14 cellular contexts compared by ENCODE assay signal in genomic region chr14:64763089-64763782, GRCh38. TPM values are rescaled to one million over a fixed set of nuclear protein-coding genes. Genes with fewer than 3 reads are reported as not detected.
DNase-seq lines count a peak whose midpoint lies in the region; ATAC-seq, FAIRE-seq and TF ChIP-seq lines count a peak whose summit lies in the region.
"Had no signal": no experiment of that assay in that cellular context is flagged by ENCODE, and none has a peak within 500 bp of the region (broad histone marks: within the 10 kb centered on the region; RNA-seq: fewer than 3 reads in every experiment).

No MANE protein-coding gene starts in this region.

- H3K4me3 ChIP-seq in H1 (ENCODE audit: extremely low read depth in 1 of 4, insufficient read depth in 2 of 4, low read depth in 3 of 4, low read length in 4 of 4) (no peak overlapping the region), ovary (no peak overlapping the region), vagina (no peak overlapping the region)

- no peak overlapping the region for H3K4me2 ChIP-seq in H1 (ENCODE audit: insufficient read depth in 1 of 2, low read depth in 2 of 2, low read length in 2 of 2)

- H2BK15ac ChIP-seq in H1 (ENCODE audit: low read length): no peak overlapping the region

- H3K79me2 ChIP-seq in H1 (ENCODE audit: control insufficient read depth in 1 of 2, insufficient read depth in 2 of 2, low read length in 2 of 2): no peaks in the 10 kb centered on the region

- peaks cover 4 to 35% (median 26%) of the 10 kb centered on the region in 4 experiments for H3K4me1 ChIP-seq in H1 (replicated peaks in 1 of 4; ENCODE audit: control insufficient read depth in 3 of 4, insufficient read depth in 4 of 4, low read length in 3 of 4)
- H3K4me1 ChIP-seq in ovary (ENCODE audit: insufficient read depth): peaks cover 30% of the 10 kb centered on the region
- H3K4me1 ChIP-seq in vagina: peaks cover 54% of the 10 kb centered on the region

- peak overlapping the region; percentile 64 for H4K91ac ChIP-seq in H1 (replicated peaks; ENCODE audit: insufficient read length, low read length)

- no peaks in the 10 kb centered on the region for H3K9me3 Mint-ChIP-seq in natural killer cell
- H3K9me3 Mint-ChIP-seq in natural killer cell treated with Interleukin-12 subunit alpha and Interleukin-12 subunit beta and Interleukin-15 and Interleukin-18, amount 100 ng/mL, for 72 hours: no peaks in the 10 kb centered on the region
- H3K9me3 Mint-ChIP-seq: activated CD4-positive, alpha-beta T cell treated with anti-CD3 and anti-CD28 coated beads, Interleukin-2, amount 10 ng/mL, durations not matched to agents 24 days and 14 days; activated T-cell treated with anti-CD3 and anti-CD28 coated beads, Interleukin-2, amount 50 U/mL, for 4 hours; nephron progenitor cell had no signal

- H3K79me1 ChIP-seq in H1 (ENCODE audit: low read depth, low read length): no peaks in the 10 kb centered on the region

- POLR2A ChIA-PET in H1 (lab: Charles Lee; ENCODE audit: partially characterized antibody): interaction anchor here (1.4 kb wide), 1 partner anchor 10 kb away, joined by 3 read pairs; no protein-coding TSS in a partner anchor

- H3K9me3 ChIP-seq in H1 (ENCODE audit: insufficient read depth in 2 of 2, low read depth in 1 of 2, low read length in 1 of 2): no peaks in the 10 kb centered on the region
- H3K9me3 ChIP-seq in ovary: no peaks in the 10 kb centered on the region
- no peaks in the 10 kb centered on the region for H3K9me3 ChIP-seq in vagina

- no peak overlapping the region for H3K4ac ChIP-seq in H1 (replicated peaks; ENCODE audit: insufficient read length, low read depth, low read length)

- H2AK5ac ChIP-seq in H1 (ENCODE audit: low read depth, low read length): no peak overlapping the region

- H3K27ac ChIP-seq in H1 (ENCODE audit: low read depth, low read length) (no peak overlapping the region), ovary (peak overlapping the region; percentile 67 to 94), vagina (peak overlapping the region; percentile 42)

- no peak for TF ChIP-seq EP300 in H1 (IDR thresholded peaks at IDR 0.05; ENCODE audit: borderline replicate concordance in 1 of 2, low read depth in 2 of 2, low read length in 2 of 2)
- no peak for TF ChIP-seq EP300 in ovary (IDR thresholded peaks at IDR 0.05)

- no peak overlapping the region for H2BK120ac ChIP-seq in H1 (replicated peaks; ENCODE audit: low read depth, low read length)

- H3K4me1 Mint-ChIP-seq in natural killer cell: peaks cover 49 to 76% of the 10 kb centered on the region in 2 donors
- H3K4me1 Mint-ChIP-seq in natural killer cell treated with Interleukin-12 subunit alpha and Interleukin-12 subunit beta and Interleukin-15 and Interleukin-18, amount 100 ng/mL, for 72 hours (ENCODE audit: low read depth in 2 of 2): peaks cover 48 to 55% of the 10 kb centered on the region in 2 donors

- H3K36me3 Mint-ChIP-seq in natural killer cell: no peaks in the 10 kb centered on the region
- H3K36me3 Mint-ChIP-seq in natural killer cell treated with Interleukin-12 subunit alpha and Interleukin-12 subunit beta and Interleukin-15 and Interleukin-18, amount 100 ng/mL, for 72 hours: no peaks in the 10 kb centered on the region

- peaks cover 0 to 6% of the 10 kb centered on the region in 2 experiments for H4K20me1 ChIP-seq in H1 (replicated peaks in 1 of 2; ENCODE audit: control insufficient read depth in 1 of 2, insufficient read depth in 2 of 2, low read length in 2 of 2)

- 85% methylated on average over 11 of the region's 11 CpGs; no CpG with 5 or more reads in 1 of the 2 experiments for WGBS in H1 (ENCODE audit: extremely low coverage in 1 of 2, insufficient coverage in 1 of 2, insufficient read length in 1 of 2, insufficient replicate concordance in 2 of 2, low coverage in 1 of 2, low lambda C conversion rate in 2 of 2, missing lambda C conversion rate in 1 of 2), 2 experiments
- WGBS in ovary, 3 donors: 83 to 91% (median 86%) methylated on average over 11 of the region's 11 CpGs

- intact Hi-C loops in natural killer cell (cut with micrococcal nuclease): no loop called here
- intact Hi-C loops in ovary (cut with DNase I): loop anchor here (2.0 to 5.0 kb wide), 4 partner anchors 56 to 91 kb away; partner anchors contain the start of gene PLEKHG3 (in 1 of the 4)
- intact Hi-C loops in vagina (cut with DNase I): no loop called here

- H3K23me2 ChIP-seq in H1 (ENCODE audit: low read depth, low read length): peaks cover 6% of the 10 kb centered on the region; the same call in 1 of the 2 replicates

- peak overlapping the region; percentile 13 for H3K4me3 Mint-ChIP-seq in natural killer cell
- H3K4me3 Mint-ChIP-seq in natural killer cell treated with Interleukin-12 subunit alpha and Interleukin-12 subunit beta and Interleukin-15 and Interleukin-18, amount 100 ng/mL, for 72 hours: no peak overlapping the region
- H3K4me3 Mint-ChIP-seq: activated CD4-positive, alpha-beta T cell treated with anti-CD3 and anti-CD28 coated beads, Interleukin-2, amount 10 ng/mL, durations not matched to agents 24 days and 14 days; activated T-cell treated with anti-CD3 and anti-CD28 coated beads, Interleukin-2, amount 50 U/mL, for 4 hours; nephron progenitor cell had no signal

- no peak for TF ChIP-seq CTCF in natural killer cell (IDR thresholded peaks at IDR 0.05)
- no peak for TF ChIP-seq CTCF in H1 (IDR thresholded peaks at IDR 0.05; ENCODE audit: control extremely low read depth in 1 of 3, insufficient read depth in 1 of 3, low read depth in 1 of 3, low read length in 3 of 3)
- TF ChIP-seq CTCF in ovary (IDR thresholded peaks at IDR 0.05): no peak
- TF ChIP-seq CTCF in vagina (IDR thresholded peaks at IDR 0.05): no peak

- no peak overlapping the region for H3K56ac ChIP-seq in H1 (replicated peaks; ENCODE audit: insufficient read length, low read depth, low read length)

- H4K5ac ChIP-seq in H1 (ENCODE audit: insufficient read length, low read depth, low read length): no peak overlapping the region

- ATAC-seq in natural killer cell (no peak), GM21515 (IDR thresholded peaks at IDR 0.05; ENCODE audit: unreplicated experiment) (no peak), HG02623 (IDR thresholded peaks at IDR 0.05; ENCODE audit: unreplicated experiment) (no peak)
- ATAC-seq in natural killer cell treated with Interleukin-12 subunit alpha and Interleukin-12 subunit beta and Interleukin-15 and Interleukin-18, amount 100 ng/mL, for 72 hours: no peak
- ATAC-seq: activated T-cell treated with anti-CD3 and anti-CD28 coated beads, Interleukin-2, amount 50 U/mL, for 4 hours had no signal

- H2BK20ac ChIP-seq in H1 (ENCODE audit: low read length): no peak overlapping the region

- TF ChIP-seq RAD21 in H1 (IDR thresholded peaks at IDR 0.05 in 1 of 2, conservative IDR thresholded peaks at IDR 0.05 in 1 of 2; ENCODE audit: low read depth in 2 of 2, low read length in 2 of 2): no peak

- H3K14ac ChIP-seq in H1 (ENCODE audit: insufficient read length): no peak overlapping the region

- no peak overlapping the region for H2AFZ ChIP-seq in H1 (ENCODE audit: low read length)

- H2BK5ac ChIP-seq in H1 (ENCODE audit: low read depth, low read length): no peak overlapping the region

- CTCF ChIA-PET in H1 (lab: Charles Lee; ENCODE audit: partially characterized antibody): interaction anchor here (0.9 to 5.1 kb wide), 12 partner anchors 9 to 128 kb away, joined by 3 to 74 read pairs (median 12); no protein-coding TSS in a partner anchor

- H3K23ac ChIP-seq in H1 (ENCODE audit: insufficient read length): no peak overlapping the region

- no peak overlapping the region for H3K27ac Mint-ChIP-seq in natural killer cell
- H3K27ac Mint-ChIP-seq in natural killer cell treated with Interleukin-12 subunit alpha and Interleukin-12 subunit beta and Interleukin-15 and Interleukin-18, amount 100 ng/mL, for 72 hours: no peak overlapping the region
- H3K27ac Mint-ChIP-seq: activated CD4-positive, alpha-beta T cell treated with anti-CD3 and anti-CD28 coated beads, Interleukin-2, amount 10 ng/mL, durations not matched to agents 24 days and 14 days had no signal

- DNase-seq in natural killer cell (no peak), H1 (ENCODE audit: low read depth in 1 of 2, low spot score in 2 of 2) (no peak), ovary (peak in 2 of 5 donors; percentile 42 to 49), vagina (ENCODE audit: extremely low spot score in 2 of 2) (no peak), iPS-NIHi7 (ENCODE audit: extremely low spot score) (no peak)
- no peak for DNase-seq in natural killer cell treated with Interleukin-12 subunit alpha and Interleukin-12 subunit beta and Interleukin-15 and Interleukin-18, amount 100 ng/mL, for 72 hours (ENCODE audit: low spot score)
- DNase-seq: activated CD4-positive, alpha-beta T cell treated with anti-CD3 and anti-CD28 coated beads, Interleukin-2, amount 10 ng/mL, durations not matched to agents 24 days and 14 days; activated T-cell treated with anti-CD3 and anti-CD28 coated beads, Interleukin-2, amount 50 U/mL, for 4 hours; nephron progenitor cell; stimulated activated naive CD4-positive, alpha-beta T cell had no signal

- no peak for FAIRE-seq in H1 (lab: Jason Lieb, UNC)
- FAIRE-seq: colon, H54 had no signal

- peaks cover 0 to 2% (median 0%) of the 10 kb centered on the region in 4 experiments; a peak in 3 of 7 replicates for H3K27me3 ChIP-seq in H1 (replicated peaks in 1 of 4; ENCODE audit: control insufficient read depth in 3 of 4, extremely low read depth in 1 of 4, insufficient read depth in 3 of 4, low read length in 3 of 4)
- no peaks in the 10 kb centered on the region for H3K27me3 ChIP-seq in ovary
- H3K27me3 ChIP-seq in vagina: no peaks in the 10 kb centered on the region

- H4K8ac ChIP-seq in H1 (ENCODE audit: extremely low read depth, insufficient read depth, low read length): no peak overlapping the region

- no peak overlapping the region for H3K18ac ChIP-seq in H1 (ENCODE audit: extremely low read depth, low read length)

- TF ChIP-seq POLR2A in H1 (IDR thresholded peaks at IDR 0.05; ENCODE audit: control extremely low read depth in 1 of 2, low read depth in 2 of 2, low read length in 2 of 2): no peak
- TF ChIP-seq POLR2A in ovary (IDR thresholded peaks at IDR 0.05): no peak
- TF ChIP-seq POLR2A in vagina (IDR thresholded peaks at IDR 0.05): no peak

- no peak overlapping the region for H3K9ac ChIP-seq in H1 (replicated peaks in 1 of 4; ENCODE audit: extremely low read depth in 1 of 4, low read depth in 3 of 4, low read length in 3 of 4)

- H2BK12ac ChIP-seq in H1 (ENCODE audit: low read depth, low read length): no peak overlapping the region; the same call in 1 of the 2 replicates

- peaks cover 0 to 12% of the 10 kb centered on the region in 2 donors for H3K27me3 Mint-ChIP-seq in natural killer cell (ENCODE audit: low read depth in 2 of 2)
- H3K27me3 Mint-ChIP-seq in natural killer cell treated with Interleukin-12 subunit alpha and Interleukin-12 subunit beta and Interleukin-15 and Interleukin-18, amount 100 ng/mL, for 72 hours: peaks cover 0 to 10% of the 10 kb centered on the region in 2 donors

- H3K36me3 ChIP-seq in H1 (ENCODE audit: control insufficient read depth in 2 of 4, insufficient read depth in 4 of 4, low read length in 3 of 4): no peaks in the 10 kb centered on the region
- no peaks in the 10 kb centered on the region for H3K36me3 ChIP-seq in ovary
- H3K36me3 ChIP-seq in vagina: no peaks in the 10 kb centered on the region

RNA-seq across cellular contexts. Expression of gene PLEKHG3, which starts 59.0 kb away (rescaled TPM):
- total RNA-seq in natural killer cell: 100 to 1,000 TPM; 184 to 285 (median 225) TPM
- total RNA-seq in natural killer cell treated with Interleukin-12 subunit alpha and Interleukin-12 subunit beta and Interleukin-15 and Interleukin-18, amount 100 ng/mL, for 72 hours: 10 to 100 TPM; 17.1 to 30.3 TPM
- total RNA-seq in H1 (2021; fragmentation: NEBNext Ultra II Directional; extraction: Animal tissue kit (Norgen Biotek cat#: 25700)): 89.1 and 90.6 TPM in 2 replicates
- polyA plus RNA-seq in H1 (2011; rRNA removed): 43.4 and 52.2 TPM in 2 replicates
- 47.9 TPM for polyA plus RNA-seq in H1 (2011; cell fraction: cytosol; rRNA removed)
- 122 TPM for polyA plus RNA-seq in H1 (2011; cell fraction: nucleus; rRNA removed)
- polyA plus RNA-seq in H1 (2012, experiment 1 of 2): 38.4 to 58.9 TPM (median 52.0 TPM) in 4 replicates
- polyA plus RNA-seq in H1 (2012, experiment 2 of 2): 33.1 TPM
- 25.1 TPM for polyA plus RNA-seq in H1 (2013, experiment 1 of 2)
- 24.3 TPM for polyA plus RNA-seq in H1 (2013, experiment 2 of 2)
- polyA minus RNA-seq in H1 (2011; rRNA and poly(A)+ RNA removed): 67.8 and 88.3 TPM in 2 replicates
- polyA minus RNA-seq in H1 (2011; cell fraction: cytosol; rRNA and poly(A)+ RNA removed): 45.6 TPM
- 80.2 TPM for polyA minus RNA-seq in H1 (2011; cell fraction: nucleus; rRNA and poly(A)+ RNA removed)
- 10 to 100 TPM; 17.5 to 92.9 (median 78.4) TPM for total RNA-seq in ovary
- polyA plus RNA-seq in ovary: 10 to 100 TPM; 26.3 to 34.2 TPM
- total RNA-seq in vagina: 50.1 TPM

Comparison
In these comparisons a context has a peak if more than half of its experiments do, and no peak if none do; other contexts are left out.
1. intact Hi-C loops: an anchor here in ovary (2.0 to 5.0 kb wide); none called in natural killer cell and vagina.